Comparison of ENCODE assay signal across 25 cellular contexts in the genomic region with DNA sequence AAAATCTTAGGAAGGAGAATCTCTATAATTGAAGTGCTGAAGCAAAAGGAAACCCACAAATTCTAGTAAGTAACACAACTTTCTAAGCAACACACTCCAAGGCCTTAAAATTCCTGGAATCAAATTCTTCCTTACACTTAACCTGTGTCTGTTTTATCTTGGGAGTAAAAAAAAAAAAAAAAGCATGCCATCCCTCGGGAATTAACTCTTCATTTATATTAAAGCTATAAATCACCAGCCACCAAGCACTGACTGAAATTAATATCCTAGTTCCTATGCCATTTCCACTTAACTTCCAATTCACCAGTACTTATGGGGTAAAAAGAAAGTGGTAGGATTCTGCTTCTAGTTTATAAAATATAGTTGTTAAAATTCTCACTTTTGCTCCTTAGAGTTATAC.
"Had no signal": no experiment of that assay in that cellular context is flagged by ENCODE, and none has a peak within 500 bp of the region (broad histone marks: within the 10 kb centered on the region; RNA-seq: fewer than 3 reads in every experiment).

No MANE protein-coding gene starts in this region.

- H3K27me3 Mint-ChIP-seq: stimulated activated naive B cell treated with anti-CD40 and anti-IgM and Interleukin-4, amounts not matched to agents 10 μg/mL and 1 μg/mL and 100 μg/mL, for 72 hours had no signal

- H3K27ac Mint-ChIP-seq: naive thymus-derived CD8-positive, alpha-beta T cell; nephron; neural progenitor cell; progenitor cell of endocrine pancreas; stimulated activated naive B cell treated with anti-CD40 and anti-IgM and Interleukin-4, amounts not matched to agents 10 μg/mL and 1 μg/mL and 100 μg/mL, for 72 hours had no signal

- H3K9ac ChIP-seq: neural progenitor cell had no signal

- H3K4me1 ChIP-seq: left lung, lower lobe of right lung, right atrium auricular region, right lobe of liver, stomach, testis, thyroid gland, transverse colon, upper lobe of left lung, vagina had no signal

- H2AFZ ChIP-seq: hepatocyte, neural progenitor cell had no signal

- H3K4me1 Mint-ChIP-seq: naive thymus-derived CD8-positive, alpha-beta T cell; nephron; neural progenitor cell; stimulated activated naive B cell treated with anti-CD40 and anti-IgM and Interleukin-4, amounts not matched to agents 10 μg/mL and 1 μg/mL and 100 μg/mL, for 72 hours had no signal

- H3K36me3 ChIP-seq: left lung, lower lobe of right lung, neural progenitor cell, ovary, right atrium auricular region, right lobe of liver, stomach, thyroid gland, transverse colon, upper lobe of left lung, vagina had no signal

- H3K9me3 Mint-ChIP-seq: nephron; neural progenitor cell; stimulated activated naive B cell treated with anti-CD40 and anti-IgM and Interleukin-4, amounts not matched to agents 10 μg/mL and 1 μg/mL and 100 μg/mL, for 72 hours had no signal

- H3K79me2 ChIP-seq: hepatocyte had no signal

- H3K27me3 ChIP-seq: left lung, neural progenitor cell, ovary, right lobe of liver, stomach, testis, thyroid gland, transverse colon, upper lobe of left lung, vagina had no signal

- H3K4me3 Mint-ChIP-seq: naive thymus-derived CD8-positive, alpha-beta T cell; nephron; neural progenitor cell; stimulated activated naive B cell treated with anti-CD40 and anti-IgM and Interleukin-4, amounts not matched to agents 10 μg/mL and 1 μg/mL and 100 μg/mL, for 72 hours had no signal

- H3K36me3 Mint-ChIP-seq: naive thymus-derived CD8-positive, alpha-beta T cell; neural progenitor cell; stimulated activated naive B cell treated with anti-CD40 and anti-IgM and Interleukin-4, amounts not matched to agents 10 μg/mL and 1 μg/mL and 100 μg/mL, for 72 hours had no signal

- H3K9me3 ChIP-seq: left lung, lower lobe of right lung, ovary, right atrium auricular region, right lobe of liver, stomach, testis, thyroid gland, transverse colon, upper lobe of left lung, vagina had no signal

- H3K27ac ChIP-seq: hepatocyte, left lung, lower lobe of right lung, neural progenitor cell, ovary, right atrium auricular region, right lobe of liver, stomach, testis, thyroid gland, transverse colon, upper lobe of left lung, vagina had no signal

- H3K4me3 ChIP-seq: hepatocyte, left lung, lower lobe of right lung, neural progenitor cell, ovary, right atrium auricular region, right lobe of liver, smooth muscle cell, stomach, testis, thyroid gland, transverse colon, upper lobe of left lung, vagina had no signal

- H3K4me2 ChIP-seq: hepatocyte, neural progenitor cell, smooth muscle cell had no signal

- DNase-seq: islet precursor cell; left lung; lower lobe of right lung; mammary epithelial cell; mesenchymal stem cell; naive thymus-derived CD8-positive, alpha-beta T cell; ovary; right lobe of liver; stimulated activated CD4-positive, alpha-beta T cell treated with anti-CD3 and anti-CD28 coated beads, Interleukin-1b, Interleukin-23, amount 100 ng/mL, for 48 hours; stimulated activated CD4-positive, alpha-beta T cell treated with anti-CD3 and anti-CD28 coated beads, Interleukin-2, amount 100 ng/mL, for 48 hours; stimulated activated CD4-positive, alpha-beta T cell treated with anti-CD3 and anti-CD28 coated beads, Interleukin-4, amount 100 ng/mL, for 4 hours; stimulated activated naive B cell treated with anti-CD40 and anti-IgM and Interleukin-4, amounts not matched to agents 10 μg/mL and 1 μg/mL and 100 μg/mL, for 72 hours; stimulated activated naive CD8-positive, alpha-beta T cell treated with anti-CD3 and anti-CD28 coated beads, Interleukin-15, Interleukin-2, amounts not matched to agents 100 U/mL and 50 U/mL, for 24 hours; stomach; testis; thyroid gland; transverse colon; upper lobe of left lung had no signal
